Comparison of ENCODE assay signal across 23 cellular contexts in genomic region chr3:32837366-32837765, GRCh38. TPM values are rescaled to one million over a fixed set of nuclear protein-coding genes. Genes with fewer than 3 reads are reported as not detected.
"Had no signal": no experiment of that assay in that cellular context is flagged by ENCODE, and none has a peak within 500 bp of the region (broad histone marks: within the 10 kb centered on the region; RNA-seq: fewer than 3 reads in every experiment).

No MANE protein-coding gene starts in this region.

- H3K36me3 ChIP-seq: brain microvascular endothelial cell, tibial nerve had no signal

- H3K9me3 ChIP-seq: tibial nerve had no signal

- H3K27ac ChIP-seq: brain microvascular endothelial cell, dorsolateral prefrontal cortex, tibial nerve had no signal

- H3K4me3 ChIP-seq: dorsolateral prefrontal cortex, tibial nerve had no signal

- DNase-seq: activated CD4-positive, alpha-beta T cell treated with anti-CD3 and anti-CD28 coated beads, Interleukin-2, amount 10 ng/mL, durations not matched to agents 24 days and 14 days; activated CD4-positive, CD25-positive, alpha-beta regulatory T cell; activated CD8-positive, alpha-beta T cell treated with anti-CD3 and anti-CD28 coated beads for 36 hours; activated naive CD4-positive, alpha-beta T cell treated with anti-CD3 and anti-CD28 coated beads, Interleukin-2, amount 10 ng/mL, durations not matched to agents 7 days and 5 days; activated naive CD8-positive, alpha-beta T cell treated with anti-CD3 and anti-CD28 coated beads, Interleukin-2, amount 50 U/mL, for 24 hours; activated T-cell treated with anti-CD3 and anti-CD28 coated beads, Interleukin-2, amount 50 U/mL, for 24 hours; anterior cingulate cortex; brain microvascular endothelial cell; central memory CD4-positive, alpha-beta T cell; dorsolateral prefrontal cortex; erythroblast; foreskin melanocyte; hypothalamus; naive thymus-derived CD8-positive, alpha-beta T cell; nucleus accumbens; stimulated activated CD4-positive, alpha-beta T cell treated with anti-CD3 and anti-CD28 coated beads, Interleukin-12 subunit alpha, Interleukin-12 subunit beta, amount 100 ng/mL, for 4 hours; stimulated activated CD4-positive, alpha-beta T cell treated with anti-CD3 and anti-CD28 coated beads, Interleukin-1b, Interleukin-23, amount 100 ng/mL, for 48 hours; stimulated activated naive CD8-positive, alpha-beta T cell treated with anti-CD3 and anti-CD28 coated beads, Interleukin-15, Interleukin-2, amounts not matched to agents 100 U/mL and 50 U/mL, for 24 hours; substantia nigra; T-helper 1 cell; T-helper 9 cell had no signal

- H3K4me1 ChIP-seq: tibial nerve had no signal

- ATAC-seq: activated CD8-positive, alpha-beta T cell treated with anti-CD3 and anti-CD28 coated beads for 36 hours; activated naive CD8-positive, alpha-beta T cell treated with anti-CD3 and anti-CD28 coated beads, Interleukin-2, amount 50 U/mL, for 24 hours; naive thymus-derived CD8-positive, alpha-beta T cell; stimulated activated naive CD8-positive, alpha-beta T cell treated with anti-CD3 and anti-CD28 coated beads, Interleukin-15, Interleukin-2, amounts not matched to agents 100 U/mL and 50 U/mL, for 24 hours had no signal

RNA-seq across cellular contexts. Expression of gene TRIM71, which starts 19.6 kb away (rescaled TPM):
- total RNA-seq: naive thymus-derived CD8-positive, alpha-beta T cell had no signal
- polyA plus RNA-seq: liver; naive thymus-derived CD8-positive, alpha-beta T cell had no signal
